In genomic region chr9:96149142-96149541, GRCh38 we compare ENCODE assay signal across 10 cellular contexts.
"Had no signal": no experiment of that assay in that cellular context is flagged by ENCODE, and none has a peak within 500 bp of the region (broad histone marks: within the 10 kb centered on the region; RNA-seq: fewer than 3 reads in every experiment).

No MANE protein-coding gene starts in this region.

- H2AFZ ChIP-seq: parathyroid adenoma had no signal

- H3K4me3 ChIP-seq: ascending aorta, heart right ventricle, skin epidermis, tibial nerve had no signal

- H3K79me2 ChIP-seq: parathyroid adenoma had no signal

- H3K4me3 Mint-ChIP-seq: activated CD4-positive, alpha-beta memory T cell treated with anti-CD3 and anti-CD28 coated beads for 36 hours had no signal

- H3K27ac Mint-ChIP-seq: activated CD4-positive, alpha-beta memory T cell treated with anti-CD3 and anti-CD28 coated beads for 36 hours had no signal

- H3K27me3 ChIP-seq: ascending aorta, tibial nerve had no signal

- DNase-seq: activated CD4-positive, alpha-beta memory T cell treated with anti-CD3 and anti-CD28 coated beads for 36 hours; activated gamma-delta T cell; activated naive CD8-positive, alpha-beta T cell treated with anti-CD3 and anti-CD28 coated beads, Interleukin-2, amount 10 ng/mL, durations not matched to agents 7 days and 5 days; heart right ventricle; kidney; SW 1271 had no signal

- H3K36me3 ChIP-seq: ascending aorta, heart right ventricle, tibial nerve had no signal

- H3K36me3 Mint-ChIP-seq: activated CD4-positive, alpha-beta memory T cell treated with anti-CD3 and anti-CD28 coated beads for 36 hours; activated naive CD8-positive, alpha-beta T cell treated with anti-CD3 and anti-CD28 coated beads, Interleukin-2, amount 10 ng/mL, durations not matched to agents 7 days and 5 days had no signal

- H3K27ac ChIP-seq: ascending aorta, heart right ventricle, parathyroid adenoma, tibial nerve had no signal

- H3K9me3 ChIP-seq: ascending aorta, heart right ventricle, tibial nerve had no signal

- H3K4me1 ChIP-seq: ascending aorta, parathyroid adenoma had no signal
